8 cellular contexts compared by ENCODE assay signal in the genomic region with DNA sequence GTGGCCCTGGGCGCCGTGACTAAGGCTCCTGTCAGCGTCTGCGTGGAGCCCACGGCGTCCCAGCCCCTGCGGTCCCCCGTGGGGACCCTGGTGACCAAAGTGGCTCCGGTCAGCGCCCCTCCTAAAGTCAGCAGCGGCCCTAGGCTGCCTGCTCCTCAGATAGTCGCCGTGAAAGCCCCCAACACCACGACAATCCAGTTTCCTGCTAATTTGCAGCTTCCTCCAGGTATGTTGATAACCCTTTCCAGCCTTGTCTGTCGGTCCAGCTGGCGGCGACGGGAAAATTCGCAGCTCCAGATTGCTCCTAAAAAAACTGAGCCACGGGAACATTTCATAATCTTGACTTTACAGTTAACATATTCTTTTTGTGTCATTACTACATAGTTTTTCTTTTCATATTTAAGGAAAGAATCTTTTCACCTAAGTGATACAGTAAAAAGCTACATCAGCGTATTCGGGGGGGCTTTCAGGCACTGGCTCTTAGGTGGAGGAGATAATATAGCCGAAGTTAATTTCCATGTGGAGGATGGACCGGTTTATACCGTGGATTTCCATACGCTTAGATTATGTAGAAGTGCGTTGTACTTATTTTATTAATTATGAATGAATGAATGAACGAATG. TPM values are rescaled to one million over a fixed set of nuclear protein-coding genes. Genes with fewer than 3 reads are reported as not detected.
DNase-seq lines count a peak whose midpoint lies in the region; ATAC-seq and TF ChIP-seq lines count a peak whose summit lies in the region.

No MANE protein-coding gene starts in this region.

- H3K9me3 ChIP-seq in HUES48 (ENCODE audit: control insufficient read depth, insufficient read depth, low read length) (no peaks in the 10 kb centered on the region), ascending aorta (no peaks in the 10 kb centered on the region), liver (ENCODE audit: control insufficient read depth in 4 of 4, low read length in 3 of 4) (peaks cover 0 to 1% (median 0%) of the 10 kb centered on the region in 4 donors), upper lobe of right lung (no peaks in the 10 kb centered on the region)

- no peak for TF ChIP-seq CTCF in ascending aorta (IDR thresholded peaks at IDR 0.05)
- TF ChIP-seq CTCF in liver (IDR thresholded peaks at IDR 0.05; ENCODE audit: low read depth, low read length, missing input control) = no peak
- no peak for TF ChIP-seq CTCF in upper lobe of right lung (IDR thresholded peaks at IDR 0.05)

- WGBS in liver = 17% methylated on average over 28 of the region's 28 CpGs

- TF ChIP-seq RAD21 in liver (IDR thresholded peaks at IDR 0.05) = no peak

- intact Hi-C loops in ascending aorta (cut with DNase I) = loop anchor here (2.0 to 10.0 kb wide), 3 partner anchors 430 to 992 kb away; a partner anchor contains a TSS
- intact Hi-C loops in upper lobe of right lung (cut with DNase I) = no loop called here

- no peak for ATAC-seq in upper lobe of right lung

- H3K36me3 ChIP-seq in HUES48 (ENCODE audit: control insufficient read depth, insufficient read depth, low read length) = no peaks in the 10 kb centered on the region
- no peaks in the 10 kb centered on the region for H3K36me3 ChIP-seq in ascending aorta
- H3K36me3 ChIP-seq in liver (ENCODE audit: control insufficient read depth in 4 of 4, insufficient read depth in 3 of 4, low read depth in 1 of 4, low read length in 3 of 4) = no peaks in the 10 kb centered on the region
- H3K36me3 ChIP-seq in upper lobe of right lung = no peaks in the 10 kb centered on the region

- DNase-seq in ascending aorta (ENCODE audit: low spot score in 2 of 2) (no peak), upper lobe of right lung (no peak), activated gamma-delta T cell (lab: John Stamatoyannopoulos, UW) (no peak), midbrain (lab: John Stamatoyannopoulos, UW) (no peak)
- no peak for DNase-seq in stimulated activated CD4-positive, alpha-beta T cell treated with anti-CD3 and anti-CD28 coated beads, Interleukin-1b, Interleukin-23, amount 100 ng/mL, for 48 hours

- peak overlapping the region; percentile 99 for H3K4me3 ChIP-seq in GM08714 (ENCODE audit: low read length)
- peak overlapping the region; percentile 96 for H3K4me3 ChIP-seq in HUES48 (ENCODE audit: low read depth, low read length)
- H3K4me3 ChIP-seq in ascending aorta = peak overlapping the region; percentile 80 to 96
- H3K4me3 ChIP-seq in liver (ENCODE audit: low read depth in 1 of 3, low read length in 3 of 3) = peak overlapping the region; percentile 63 to 77 (median 70)
- H3K4me3 ChIP-seq in upper lobe of right lung = peak overlapping the region; percentile 84

- peaks cover 27% of the 10 kb centered on the region for H3K4me1 ChIP-seq in HUES48 (ENCODE audit: control insufficient read depth, insufficient read depth, low read length)
- H3K4me1 ChIP-seq in ascending aorta = peaks cover 0 to 7% of the 10 kb centered on the region in 2 donors
- peaks cover 0 to 15% (median 6%) of the 10 kb centered on the region in 4 donors for H3K4me1 ChIP-seq in liver (ENCODE audit: control insufficient read depth in 4 of 4, insufficient read depth in 4 of 4, low read length in 3 of 4)
- H3K4me1 ChIP-seq in upper lobe of right lung = peaks cover 8% of the 10 kb centered on the region

- H3K27ac ChIP-seq in HUES48 (ENCODE audit: low read depth, low read length) = peak overlapping the region; percentile 80
- H3K27ac ChIP-seq in ascending aorta = peak overlapping the region; percentile 66 to 67
- H3K27ac ChIP-seq in liver (ENCODE audit: low read depth in 1 of 2, low read length in 2 of 2) = no peak overlapping the region
- peak overlapping the region; percentile 49 for H3K27ac ChIP-seq in upper lobe of right lung

- H3K27me3 ChIP-seq in HUES48 (ENCODE audit: control insufficient read depth, insufficient read depth, low read length) (peaks cover 6% of the 10 kb centered on the region; the same call in 1 of the 2 replicates), ascending aorta (no peaks in the 10 kb centered on the region), liver (ENCODE audit: control insufficient read depth in 4 of 4, insufficient read depth in 4 of 4, low read length in 3 of 4) (peaks cover 0 to 4% (median 1%) of the 10 kb centered on the region in 4 donors), upper lobe of right lung (no peaks in the 10 kb centered on the region)

- peak overlapping the region; percentile 83 for H3K9ac ChIP-seq in HUES48 (ENCODE audit: low read depth, low read length)
- H3K9ac ChIP-seq in liver (ENCODE audit: low read depth in 1 of 2, low read length in 2 of 2) = peak overlapping the region in 1 of 2 donors; percentile 38

TF ChIP-seq in liver, 16 proteins besides CTCF, POLR2A, EP300 and RAD21:
- TF ChIP-seq HNF4G (IDR thresholded peaks at IDR 0.05) = no peak
- TF ChIP-seq EGR1 (IDR thresholded peaks at IDR 0.05; ENCODE audit: low read depth in 2 of 2) = no peak
- TF ChIP-seq HNF4A (conservative IDR thresholded peaks at IDR 0.05) = no peak
- TF ChIP-seq, protein P1, sequence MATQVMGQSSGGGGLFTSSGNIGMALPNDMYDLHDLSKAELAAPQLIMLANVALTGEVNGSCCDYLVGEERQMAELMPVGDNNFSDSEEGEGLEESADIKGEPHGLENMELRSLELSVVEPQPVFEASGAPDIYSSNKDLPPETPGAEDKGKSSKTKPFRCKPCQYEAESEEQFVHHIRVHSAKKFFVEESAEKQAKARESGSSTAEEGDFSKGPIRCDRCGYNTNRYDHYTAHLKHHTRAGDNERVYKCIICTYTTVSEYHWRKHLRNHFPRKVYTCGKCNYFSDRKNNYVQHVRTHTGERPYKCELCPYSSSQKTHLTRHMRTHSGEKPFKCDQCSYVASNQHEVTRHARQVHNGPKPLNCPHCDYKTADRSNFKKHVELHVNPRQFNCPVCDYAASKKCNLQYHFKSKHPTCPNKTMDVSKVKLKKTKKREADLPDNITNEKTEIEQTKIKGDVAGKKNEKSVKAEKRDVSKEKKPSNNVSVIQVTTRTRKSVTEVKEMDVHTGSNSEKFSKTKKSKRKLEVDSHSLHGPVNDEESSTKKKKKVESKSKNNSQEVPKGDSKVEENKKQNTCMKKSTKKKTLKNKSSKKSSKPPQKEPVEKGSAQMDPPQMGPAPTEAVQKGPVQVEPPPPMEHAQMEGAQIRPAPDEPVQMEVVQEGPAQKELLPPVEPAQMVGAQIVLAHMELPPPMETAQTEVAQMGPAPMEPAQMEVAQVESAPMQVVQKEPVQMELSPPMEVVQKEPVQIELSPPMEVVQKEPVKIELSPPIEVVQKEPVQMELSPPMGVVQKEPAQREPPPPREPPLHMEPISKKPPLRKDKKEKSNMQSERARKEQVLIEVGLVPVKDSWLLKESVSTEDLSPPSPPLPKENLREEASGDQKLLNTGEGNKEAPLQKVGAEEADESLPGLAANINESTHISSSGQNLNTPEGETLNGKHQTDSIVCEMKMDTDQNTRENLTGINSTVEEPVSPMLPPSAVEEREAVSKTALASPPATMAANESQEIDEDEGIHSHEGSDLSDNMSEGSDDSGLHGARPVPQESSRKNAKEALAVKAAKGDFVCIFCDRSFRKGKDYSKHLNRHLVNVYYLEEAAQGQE (IDR thresholded peaks at IDR 0.05) = no peak
- TF ChIP-seq FOXA2 (IDR thresholded peaks at IDR 0.05) = no peak
- no peak for TF ChIP-seq YY1 (IDR thresholded peaks at IDR 0.05)
- TF ChIP-seq, protein P2, sequence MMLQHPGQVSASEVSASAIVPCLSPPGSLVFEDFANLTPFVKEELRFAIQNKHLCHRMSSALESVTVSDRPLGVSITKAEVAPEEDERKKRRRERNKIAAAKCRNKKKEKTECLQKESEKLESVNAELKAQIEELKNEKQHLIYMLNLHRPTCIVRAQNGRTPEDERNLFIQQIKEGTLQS (IDR thresholded peaks at IDR 0.05) = no peak
- TF ChIP-seq, protein P3, sequence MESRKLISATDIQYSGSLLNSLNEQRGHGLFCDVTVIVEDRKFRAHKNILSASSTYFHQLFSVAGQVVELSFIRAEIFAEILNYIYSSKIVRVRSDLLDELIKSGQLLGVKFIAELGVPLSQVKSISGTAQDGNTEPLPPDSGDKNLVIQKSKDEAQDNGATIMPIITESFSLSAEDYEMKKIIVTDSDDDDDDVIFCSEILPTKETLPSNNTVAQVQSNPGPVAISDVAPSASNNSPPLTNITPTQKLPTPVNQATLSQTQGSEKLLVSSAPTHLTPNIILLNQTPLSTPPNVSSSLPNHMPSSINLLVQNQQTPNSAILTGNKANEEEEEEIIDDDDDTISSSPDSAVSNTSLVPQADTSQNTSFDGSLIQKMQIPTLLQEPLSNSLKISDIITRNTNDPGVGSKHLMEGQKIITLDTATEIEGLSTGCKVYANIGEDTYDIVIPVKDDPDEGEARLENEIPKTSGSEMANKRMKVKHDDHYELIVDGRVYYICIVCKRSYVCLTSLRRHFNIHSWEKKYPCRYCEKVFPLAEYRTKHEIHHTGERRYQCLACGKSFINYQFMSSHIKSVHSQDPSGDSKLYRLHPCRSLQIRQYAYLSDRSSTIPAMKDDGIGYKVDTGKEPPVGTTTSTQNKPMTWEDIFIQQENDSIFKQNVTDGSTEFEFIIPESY (IDR thresholded peaks at IDR 0.05) = no peak
- no peak for TF ChIP-seq JUND (IDR thresholded peaks at IDR 0.05)
- TF ChIP-seq GABPA (IDR thresholded peaks at IDR 0.05 in 1 of 2, conservative IDR thresholded peaks at IDR 0.05 in 1 of 2) = no peak
- TF ChIP-seq FOXA1 (IDR thresholded peaks at IDR 0.05) = no peak
- no peak for TF ChIP-seq SP1 (IDR thresholded peaks at IDR 0.05)
- TF ChIP-seq, protein P4, sequence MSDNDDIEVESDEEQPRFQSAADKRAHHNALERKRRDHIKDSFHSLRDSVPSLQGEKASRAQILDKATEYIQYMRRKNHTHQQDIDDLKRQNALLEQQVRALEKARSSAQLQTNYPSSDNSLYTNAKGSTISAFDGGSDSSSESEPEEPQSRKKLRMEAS (IDR thresholded peaks at IDR 0.05) = no peak
- no peak for TF ChIP-seq TAF1 (conservative IDR thresholded peaks at IDR 0.05)
- TF ChIP-seq NR2F2 (IDR thresholded peaks at IDR 0.05) = no peak
- no peak for TF ChIP-seq RXRA (IDR thresholded peaks at IDR 0.05)

RNA-seq across cellular contexts. Expression of a gene that starts 0.9 kb away (rescaled TPM):
- total RNA-seq in ascending aorta = 3.0 TPM
- total RNA-seq in liver = 1 to 10 TPM in 1 of 2 donors, under 1 TPM in 1; 0.42 to 4.3 TPM
- polyA plus RNA-seq in liver = under 1 TPM; 0.10 to 0.18 TPM
- total RNA-seq in upper lobe of right lung = 3.3 TPM

Comparison
In these comparisons a context has a peak if more than half of its experiments do, and no peak if none do; other contexts are left out.
1. H3K27ac ChIP-seq: peak in HUES48 (single experiment), ascending aorta (2 of 2) and upper lobe of right lung (single experiment); none in liver (0 of 2).
2. Peak in every context shown above with its lines, with median percentiles within 50 percentile points of each other: H3K4me3 ChIP-seq.